1 cellular context compared by ENCODE assay signal in the genomic region with DNA sequence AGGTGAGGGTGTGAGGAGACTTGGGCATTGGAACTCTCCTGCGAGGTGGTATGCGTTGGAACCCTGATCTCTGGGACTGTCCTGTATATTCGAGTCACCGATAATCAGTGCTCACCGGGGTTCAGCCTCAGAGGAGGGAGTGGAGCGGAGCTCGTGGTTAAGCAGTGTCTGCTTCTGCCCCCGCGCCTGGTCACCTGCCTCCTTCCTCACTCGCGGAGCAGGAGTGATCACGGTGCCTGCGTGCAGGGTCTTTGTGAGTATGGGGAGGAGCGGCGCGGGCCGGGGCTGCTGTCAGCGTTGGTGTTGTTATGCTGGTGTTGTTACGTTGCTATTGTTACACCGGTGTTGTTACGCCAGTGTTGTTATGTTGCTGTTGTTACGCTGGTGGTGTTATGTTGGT.
TF ChIP-seq lines count a peak whose summit lies in the region.

No MANE protein-coding gene starts in this region.

TF ChIP-seq in H1, 55 proteins besides CTCF, POLR2A, EP300 and RAD21:
- no peak for TF ChIP-seq RFX5 (IDR thresholded peaks at IDR 0.05; ENCODE audit: borderline replicate concordance, low read depth, low read length)
- TF ChIP-seq BACH1 (IDR thresholded peaks at IDR 0.05; ENCODE audit: low read length) = no peak
- TF ChIP-seq JUND (IDR thresholded peaks at IDR 0.05; ENCODE audit: low read length) = no peak
- TF ChIP-seq, protein P1, sequence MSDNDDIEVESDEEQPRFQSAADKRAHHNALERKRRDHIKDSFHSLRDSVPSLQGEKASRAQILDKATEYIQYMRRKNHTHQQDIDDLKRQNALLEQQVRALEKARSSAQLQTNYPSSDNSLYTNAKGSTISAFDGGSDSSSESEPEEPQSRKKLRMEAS (IDR thresholded peaks at IDR 0.05) = no peak
- TF ChIP-seq KDM1A (IDR thresholded peaks at IDR 0.05; ENCODE audit: borderline replicate concordance, low read length) = no peak
- no peak for TF ChIP-seq CHD1 (IDR thresholded peaks at IDR 0.05; ENCODE audit: low read depth, low read length)
- TF ChIP-seq TBP (IDR thresholded peaks at IDR 0.05; ENCODE audit: low read depth, low read length) = no peak
- TF ChIP-seq TAF7 (optimal IDR thresholded peaks at IDR 0.05; ENCODE audit: borderline replicate concordance, low read depth, low read length) = no peak
- no peak for TF ChIP-seq CHD2 (IDR thresholded peaks at IDR 0.05; ENCODE audit: low read length)
- no peak for TF ChIP-seq CREB1 (IDR thresholded peaks at IDR 0.05)
- TF ChIP-seq SAP30 (IDR thresholded peaks at IDR 0.05; ENCODE audit: insufficient read depth, insufficient replicate concordance, low read length) = no peak
- TF ChIP-seq SRF (IDR thresholded peaks at IDR 0.05; ENCODE audit: low read depth, low read length) = no peak
- no peak for TF ChIP-seq SIX5 (IDR thresholded peaks at IDR 0.05; ENCODE audit: low read depth, low read length)
- no peak for TF ChIP-seq CBX5 (IDR thresholded peaks at IDR 0.05; ENCODE audit: low read depth, low read length)
